Comparison of ENCODE assay signal across 22 cellular contexts in the genomic region with DNA sequence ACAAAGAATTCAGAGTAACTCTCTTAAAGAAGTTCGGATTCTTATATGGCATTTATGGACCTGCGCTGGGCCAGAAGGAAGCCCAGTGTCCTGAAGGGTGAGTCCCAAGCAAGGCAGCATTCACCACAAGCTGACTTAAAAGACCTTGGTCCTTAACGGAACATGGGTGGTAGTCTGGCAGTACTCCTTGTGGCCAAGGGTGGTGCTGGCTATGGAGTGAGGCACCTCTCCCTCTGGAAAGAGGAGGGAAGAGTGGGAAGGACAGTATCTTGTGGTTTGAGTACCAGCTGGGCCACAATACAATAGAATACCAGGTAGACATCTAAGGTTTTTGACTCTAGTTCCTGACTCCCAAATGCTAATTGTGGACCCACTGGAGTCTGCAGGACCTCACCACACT.
A peak's percentile ranks its signal among the peaks of the same experiment; 100 is the strongest.
DNase-seq lines count a peak whose midpoint lies in the region; ATAC-seq and TF ChIP-seq lines count a peak whose summit lies in the region.
"Had no signal": no experiment of that assay in that cellular context is flagged by ENCODE, and none has a peak within 500 bp of the region (broad histone marks: within the 10 kb centered on the region; RNA-seq: fewer than 3 reads in every experiment).

No MANE protein-coding gene starts in this region.

- no peaks in the 10 kb centered on the region for H3K27me3 Mint-ChIP-seq in WTC11 (ENCODE audit: low read depth)
- H3K27me3 Mint-ChIP-seq: CD8-positive, alpha-beta memory T cell; IgD-negative memory B cell had no signal

- no peak overlapping the region for H3K4me3 ChIP-seq in NT2/D1 (ENCODE audit: insufficient read length, low read depth)
- H3K4me3 ChIP-seq: GM12878 had no signal

- H3K4me3 Mint-ChIP-seq in WTC11: no peak overlapping the region
- H3K4me3 Mint-ChIP-seq: CD4-positive, CD25-positive, alpha-beta regulatory T cell; CD8-positive, alpha-beta memory T cell had no signal

- no peaks in the 10 kb centered on the region for H3K4me1 Mint-ChIP-seq in WTC11
- H3K4me1 Mint-ChIP-seq: CD4-positive, CD25-positive, alpha-beta regulatory T cell; CD8-positive, alpha-beta memory T cell; IgD-negative memory B cell had no signal

- POLR2A ChIA-PET in WTC11 (lab: Charles Lee): no interaction called here

- H3K27me3 ChIP-seq in NT2/D1 (ENCODE audit: insufficient read depth, insufficient read length): no peaks in the 10 kb centered on the region
- H3K27me3 ChIP-seq: BE2C had no signal

- no peaks in the 10 kb centered on the region for H3K4me1 ChIP-seq in NT2/D1 (ENCODE audit: insufficient read depth, insufficient read length)
- H3K4me1 ChIP-seq: BE2C had no signal

- H3K9me3 ChIP-seq in NT2/D1 (ENCODE audit: insufficient read depth, low read length): no peaks in the 10 kb centered on the region; the same call in 1 of the 2 replicates
- H3K9me3 ChIP-seq: BE2C had no signal

- no peaks in the 10 kb centered on the region for H3K36me3 Mint-ChIP-seq in WTC11
- H3K36me3 Mint-ChIP-seq: CD4-positive, CD25-positive, alpha-beta regulatory T cell; CD8-positive, alpha-beta memory T cell; IgD-negative memory B cell had no signal

- no peaks in the 10 kb centered on the region for H3K36me3 ChIP-seq in NT2/D1 (ENCODE audit: insufficient read depth, insufficient read length, low read length)
- H3K36me3 ChIP-seq: BE2C had no signal

- CTCF ChIA-PET in WTC11 (lab: Charles Lee): no interaction called here

- DNase-seq in NT2/D1 (ENCODE audit: low read depth, low spot score): peak; percentile 2
- peak; percentile 15 for DNase-seq in WTC11 (ENCODE audit: low spot score)
- DNase-seq in islet precursor cell: peak; percentile 39
- DNase-seq in activated CD4-positive, CD25-positive, alpha-beta regulatory T cell treated with anti-CD3 and anti-CD28 coated beads, Interleukin-2, amount 50 U/mL, for 72 hours: no peak
- DNase-seq in activated naive CD4-positive, alpha-beta T cell (lab: John Stamatoyannopoulos, UW): no peak
- DNase-seq: ACHN; BE2C; C1 segment of cervical spinal cord; CD4-positive, CD25-positive, alpha-beta regulatory T cell; CD8-positive, alpha-beta memory T cell; COR-L47; DMS 273 treated with DMSO at 0.1 percent for 48 hours; DMS53; DND-41; EL; GOT3; HCEC 1CT; KBM-7 had no signal

- H3K9me3 Mint-ChIP-seq in WTC11: no peaks in the 10 kb centered on the region

- no peak overlapping the region for H3K27ac Mint-ChIP-seq in WTC11
- H3K27ac Mint-ChIP-seq: CD4-positive, CD25-positive, alpha-beta regulatory T cell; CD8-positive, alpha-beta memory T cell; IgD-negative memory B cell had no signal

- ATAC-seq in WTC11 (peak; percentile 85), GM19467 (IDR thresholded peaks at IDR 0.05; ENCODE audit: unreplicated experiment) (no peak), GM21390 (IDR thresholded peaks at IDR 0.05; ENCODE audit: unreplicated experiment) (no peak)
- ATAC-seq: GM12878 had no signal

- no peak for TF ChIP-seq CTCF in WTC11 (IDR thresholded peaks at IDR 0.05)

- no peak overlapping the region for H3K9ac ChIP-seq in NT2/D1 (ENCODE audit: insufficient read length, low read depth)

TF ChIP-seq in WTC11, 78 proteins besides CTCF, POLR2A, EP300 and RAD21 (continues in another document):
- TF ChIP-seq, protein P1, sequence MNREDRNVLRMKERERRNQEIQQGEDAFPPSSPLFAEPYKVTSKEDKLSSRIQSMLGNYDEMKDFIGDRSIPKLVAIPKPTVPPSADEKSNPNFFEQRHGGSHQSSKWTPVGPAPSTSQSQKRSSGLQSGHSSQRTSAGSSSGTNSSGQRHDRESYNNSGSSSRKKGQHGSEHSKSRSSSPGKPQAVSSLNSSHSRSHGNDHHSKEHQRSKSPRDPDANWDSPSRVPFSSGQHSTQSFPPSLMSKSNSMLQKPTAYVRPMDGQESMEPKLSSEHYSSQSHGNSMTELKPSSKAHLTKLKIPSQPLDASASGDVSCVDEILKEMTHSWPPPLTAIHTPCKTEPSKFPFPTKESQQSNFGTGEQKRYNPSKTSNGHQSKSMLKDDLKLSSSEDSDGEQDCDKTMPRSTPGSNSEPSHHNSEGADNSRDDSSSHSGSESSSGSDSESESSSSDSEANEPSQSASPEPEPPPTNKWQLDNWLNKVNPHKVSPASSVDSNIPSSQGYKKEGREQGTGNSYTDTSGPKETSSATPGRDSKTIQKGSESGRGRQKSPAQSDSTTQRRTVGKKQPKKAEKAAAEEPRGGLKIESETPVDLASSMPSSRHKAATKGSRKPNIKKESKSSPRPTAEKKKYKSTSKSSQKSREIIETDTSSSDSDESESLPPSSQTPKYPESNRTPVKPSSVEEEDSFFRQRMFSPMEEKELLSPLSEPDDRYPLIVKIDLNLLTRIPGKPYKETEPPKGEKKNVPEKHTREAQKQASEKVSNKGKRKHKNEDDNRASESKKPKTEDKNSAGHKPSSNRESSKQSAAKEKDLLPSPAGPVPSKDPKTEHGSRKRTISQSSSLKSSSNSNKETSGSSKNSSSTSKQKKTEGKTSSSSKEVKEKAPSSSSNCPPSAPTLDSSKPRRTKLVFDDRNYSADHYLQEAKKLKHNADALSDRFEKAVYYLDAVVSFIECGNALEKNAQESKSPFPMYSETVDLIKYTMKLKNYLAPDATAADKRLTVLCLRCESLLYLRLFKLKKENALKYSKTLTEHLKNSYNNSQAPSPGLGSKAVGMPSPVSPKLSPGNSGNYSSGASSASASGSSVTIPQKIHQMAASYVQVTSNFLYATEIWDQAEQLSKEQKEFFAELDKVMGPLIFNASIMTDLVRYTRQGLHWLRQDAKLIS (CRISPR knock-in tag; IDR thresholded peaks at IDR 0.05; ENCODE audit: borderline replicate concordance): no peak
- TF ChIP-seq, protein P2, sequence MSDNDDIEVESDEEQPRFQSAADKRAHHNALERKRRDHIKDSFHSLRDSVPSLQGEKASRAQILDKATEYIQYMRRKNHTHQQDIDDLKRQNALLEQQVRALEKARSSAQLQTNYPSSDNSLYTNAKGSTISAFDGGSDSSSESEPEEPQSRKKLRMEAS (CRISPR knock-in tag; IDR thresholded peaks at IDR 0.05): no peak
- TF ChIP-seq, protein P3, sequence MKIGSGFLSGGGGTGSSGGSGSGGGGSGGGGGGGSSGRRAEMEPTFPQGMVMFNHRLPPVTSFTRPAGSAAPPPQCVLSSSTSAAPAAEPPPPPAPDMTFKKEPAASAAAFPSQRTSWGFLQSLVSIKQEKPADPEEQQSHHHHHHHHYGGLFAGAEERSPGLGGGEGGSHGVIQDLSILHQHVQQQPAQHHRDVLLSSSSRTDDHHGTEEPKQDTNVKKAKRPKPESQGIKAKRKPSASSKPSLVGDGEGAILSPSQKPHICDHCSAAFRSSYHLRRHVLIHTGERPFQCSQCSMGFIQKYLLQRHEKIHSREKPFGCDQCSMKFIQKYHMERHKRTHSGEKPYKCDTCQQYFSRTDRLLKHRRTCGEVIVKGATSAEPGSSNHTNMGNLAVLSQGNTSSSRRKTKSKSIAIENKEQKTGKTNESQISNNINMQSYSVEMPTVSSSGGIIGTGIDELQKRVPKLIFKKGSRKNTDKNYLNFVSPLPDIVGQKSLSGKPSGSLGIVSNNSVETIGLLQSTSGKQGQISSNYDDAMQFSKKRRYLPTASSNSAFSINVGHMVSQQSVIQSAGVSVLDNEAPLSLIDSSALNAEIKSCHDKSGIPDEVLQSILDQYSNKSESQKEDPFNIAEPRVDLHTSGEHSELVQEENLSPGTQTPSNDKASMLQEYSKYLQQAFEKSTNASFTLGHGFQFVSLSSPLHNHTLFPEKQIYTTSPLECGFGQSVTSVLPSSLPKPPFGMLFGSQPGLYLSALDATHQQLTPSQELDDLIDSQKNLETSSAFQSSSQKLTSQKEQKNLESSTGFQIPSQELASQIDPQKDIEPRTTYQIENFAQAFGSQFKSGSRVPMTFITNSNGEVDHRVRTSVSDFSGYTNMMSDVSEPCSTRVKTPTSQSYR (CRISPR knock-in tag; IDR thresholded peaks at IDR 0.05): no peak
- TF ChIP-seq, protein P4, sequence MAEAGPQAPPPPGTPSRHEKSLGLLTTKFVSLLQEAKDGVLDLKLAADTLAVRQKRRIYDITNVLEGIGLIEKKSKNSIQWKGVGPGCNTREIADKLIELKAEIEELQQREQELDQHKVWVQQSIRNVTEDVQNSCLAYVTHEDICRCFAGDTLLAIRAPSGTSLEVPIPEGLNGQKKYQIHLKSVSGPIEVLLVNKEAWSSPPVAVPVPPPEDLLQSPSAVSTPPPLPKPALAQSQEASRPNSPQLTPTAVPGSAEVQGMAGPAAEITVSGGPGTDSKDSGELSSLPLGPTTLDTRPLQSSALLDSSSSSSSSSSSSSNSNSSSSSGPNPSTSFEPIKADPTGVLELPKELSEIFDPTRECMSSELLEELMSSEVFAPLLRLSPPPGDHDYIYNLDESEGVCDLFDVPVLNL (CRISPR knock-in tag; IDR thresholded peaks at IDR 0.05; ENCODE audit: borderline replicate concordance, low read depth): no peak
- TF ChIP-seq, protein P5, sequence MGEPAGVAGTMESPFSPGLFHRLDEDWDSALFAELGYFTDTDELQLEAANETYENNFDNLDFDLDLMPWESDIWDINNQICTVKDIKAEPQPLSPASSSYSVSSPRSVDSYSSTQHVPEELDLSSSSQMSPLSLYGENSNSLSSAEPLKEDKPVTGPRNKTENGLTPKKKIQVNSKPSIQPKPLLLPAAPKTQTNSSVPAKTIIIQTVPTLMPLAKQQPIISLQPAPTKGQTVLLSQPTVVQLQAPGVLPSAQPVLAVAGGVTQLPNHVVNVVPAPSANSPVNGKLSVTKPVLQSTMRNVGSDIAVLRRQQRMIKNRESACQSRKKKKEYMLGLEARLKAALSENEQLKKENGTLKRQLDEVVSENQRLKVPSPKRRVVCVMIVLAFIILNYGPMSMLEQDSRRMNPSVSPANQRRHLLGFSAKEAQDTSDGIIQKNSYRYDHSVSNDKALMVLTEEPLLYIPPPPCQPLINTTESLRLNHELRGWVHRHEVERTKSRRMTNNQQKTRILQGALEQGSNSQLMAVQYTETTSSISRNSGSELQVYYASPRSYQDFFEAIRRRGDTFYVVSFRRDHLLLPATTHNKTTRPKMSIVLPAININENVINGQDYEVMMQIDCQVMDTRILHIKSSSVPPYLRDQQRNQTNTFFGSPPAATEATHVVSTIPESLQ (CRISPR knock-in tag; IDR thresholded peaks at IDR 0.05): no peak
- TF ChIP-seq, protein P6, sequence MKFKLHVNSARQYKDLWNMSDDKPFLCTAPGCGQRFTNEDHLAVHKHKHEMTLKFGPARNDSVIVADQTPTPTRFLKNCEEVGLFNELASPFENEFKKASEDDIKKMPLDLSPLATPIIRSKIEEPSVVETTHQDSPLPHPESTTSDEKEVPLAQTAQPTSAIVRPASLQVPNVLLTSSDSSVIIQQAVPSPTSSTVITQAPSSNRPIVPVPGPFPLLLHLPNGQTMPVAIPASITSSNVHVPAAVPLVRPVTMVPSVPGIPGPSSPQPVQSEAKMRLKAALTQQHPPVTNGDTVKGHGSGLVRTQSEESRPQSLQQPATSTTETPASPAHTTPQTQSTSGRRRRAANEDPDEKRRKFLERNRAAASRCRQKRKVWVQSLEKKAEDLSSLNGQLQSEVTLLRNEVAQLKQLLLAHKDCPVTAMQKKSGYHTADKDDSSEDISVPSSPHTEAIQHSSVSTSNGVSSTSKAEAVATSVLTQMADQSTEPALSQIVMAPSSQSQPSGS (CRISPR knock-in tag; IDR thresholded peaks at IDR 0.05; ENCODE audit: borderline replicate concordance, low read depth): no peak

Comparison
In these comparisons a context has a peak if more than half of its experiments do, and no peak if none do; other contexts are left out.
1. DNase-seq: peak in NT2/D1 (single experiment), WTC11 (single experiment) and islet precursor cell (single experiment); none in activated CD4-positive, CD25-positive, alpha-beta regulatory T cell treated with anti-CD3 and anti-CD28 coated beads, Interleukin-2, amount 50 U/mL, for 72 hours (single experiment) and activated naive CD4-positive, alpha-beta T cell (0 of 4).